ENCODE assay signal across 8 cellular contexts in genomic region chr2:189441709-189442074, GRCh38. TPM values are rescaled to one million over a fixed set of nuclear protein-coding genes. Genes with fewer than 3 reads are reported as not detected.
DNase-seq lines count a peak whose midpoint lies in the region; ATAC-seq and TF ChIP-seq lines count a peak whose summit lies in the region.

No MANE protein-coding gene starts in this region.

- no peak for TF ChIP-seq CTCF in cardiac muscle cell (IDR thresholded peaks at IDR 0.05; ENCODE audit: low read depth, low read length)

- H3K27ac Mint-ChIP-seq in T-helper 17 cell = no peak overlapping the region

- H3K4me3 ChIP-seq in cardiac muscle cell (peak overlapping the region; percentile 69), skeletal muscle cell (ENCODE audit: low read depth, low read length) (peak overlapping the region; percentile 91)

- H3K4me3 Mint-ChIP-seq in T-helper 17 cell = peak overlapping the region; percentile 99

- no peaks in the 10 kb centered on the region for H3K36me3 ChIP-seq in cardiac muscle cell

- ATAC-seq in T-helper 17 cell (peak; percentile 56), GM18909 (IDR thresholded peaks at IDR 0.05; ENCODE audit: poor library complexity, unreplicated experiment) (no peak)

- H3K36me3 Mint-ChIP-seq in T-helper 17 cell (ENCODE audit: low read depth) = no peaks in the 10 kb centered on the region

- intact Hi-C loops in head of caudate nucleus (cut with DNase I) = no loop called here

- DNase-seq in NCI-H345 treated with DMSO at 0.1 percent for 48 hours (lab: John Stamatoyannopoulos, UW; ENCODE audit: unreplicated experiment) (peak; percentile 33), NCI-H345 (lab: John Stamatoyannopoulos, UW) (no peak), T-helper 17 cell (no peak), cardiac muscle cell (ENCODE audit: low read depth in 1 of 2, low spot score in 1 of 2) (no peak), skeletal muscle cell (ENCODE audit: low read depth) (no peak), head of caudate nucleus (no peak), AG08396 (ENCODE audit: low spot score) (no peak)

- no peaks in the 10 kb centered on the region for H3K27me3 ChIP-seq in cardiac muscle cell

- peaks cover 12% of the 10 kb centered on the region for H3K4me1 Mint-ChIP-seq in T-helper 17 cell

- H3K9me3 ChIP-seq in T-helper 17 cell (ENCODE audit: control insufficient read depth, low read length, poor library complexity, severe bottlenecking) = no peaks in the 10 kb centered on the region
- no peaks in the 10 kb centered on the region for H3K9me3 ChIP-seq in cardiac muscle cell (ENCODE audit: low read depth)

- no peaks in the 10 kb centered on the region for H3K4me1 ChIP-seq in cardiac muscle cell (ENCODE audit: low read depth)

- peak overlapping the region; percentile 89 for H3K27ac ChIP-seq in cardiac muscle cell

- H3K27me3 Mint-ChIP-seq in T-helper 17 cell = no peaks in the 10 kb centered on the region

RNA-seq across cellular contexts. Expression of gene WDR75, which starts 0.4 kb away (rescaled TPM):
- total RNA-seq in T-helper 17 cell = 10 to 100 TPM; 50.0 to 56.6 TPM
- total RNA-seq in cardiac muscle cell = 14.0 and 23.4 TPM in 2 replicates
- 22.3 and 38.8 TPM in 2 replicates for polyA plus RNA-seq in cardiac muscle cell
